ENCODE assay signal across 8 cellular contexts in the genomic region with DNA sequence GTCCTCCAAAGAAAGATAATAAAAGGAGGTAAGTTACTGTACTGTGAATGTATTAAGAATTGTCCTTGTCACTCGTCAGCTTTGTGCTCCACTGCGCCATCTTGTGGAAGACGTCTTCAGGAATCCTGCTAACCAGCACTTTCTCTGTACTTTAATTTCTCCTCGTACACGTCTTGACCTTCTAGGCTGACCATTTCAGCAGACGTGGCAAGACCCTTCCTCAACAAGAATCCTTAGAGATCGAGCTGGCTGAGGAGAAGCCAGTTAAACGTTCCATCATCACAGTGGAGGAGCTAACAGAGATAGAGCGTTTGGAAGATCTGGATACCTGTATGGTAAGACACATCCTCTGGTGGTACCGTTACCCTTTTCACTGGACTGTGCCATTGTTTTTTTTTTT.
DNase-seq lines count a peak whose midpoint lies in the region; ATAC-seq and TF ChIP-seq lines count a peak whose summit lies in the region.

No MANE protein-coding gene starts in this region.

- H3K4me1 ChIP-seq in uterus, result no peaks in the 10 kb centered on the region

- peak; percentile 88 for TF ChIP-seq CTCF in GM12865 (IDR thresholded peaks at IDR 0.05; ENCODE audit: insufficient read depth, low read depth, low read length, missing control alignments)
- TF ChIP-seq CTCF in progenitor cell of endocrine pancreas (IDR thresholded peaks at IDR 0.05; ENCODE audit: unreplicated experiment), result peak; percentile 82
- TF ChIP-seq CTCF in uterus (IDR thresholded peaks at IDR 0.05), result peak; percentile 67 to 72 (median 69)

- H3K4me3 Mint-ChIP-seq in activated naive CD8-positive, alpha-beta T cell, result no peak overlapping the region
- H3K4me3 Mint-ChIP-seq in progenitor cell of endocrine pancreas (ENCODE audit: low read depth), result no peak overlapping the region

- TF ChIP-seq POLR2A in uterus (IDR thresholded peaks at IDR 0.05), result no peak

- no peaks in the 10 kb centered on the region for H3K9me3 ChIP-seq in uterus

- DNase-seq in GM12865 (ENCODE audit: low read depth) (peak; percentile 87), MV-4-11 (lab: John Stamatoyannopoulos, UW) (peak; percentile 47), SKM-1 (lab: John Stamatoyannopoulos, UW; ENCODE audit: unreplicated experiment) (peak; percentile 46), head of caudate nucleus (peak; percentile 43 to 91 (median 81)), progenitor cell of endocrine pancreas (ENCODE audit: low spot score, unreplicated experiment) (peak; percentile 51), uterus (peak; percentile 71 to 73)

- H3K36me3 ChIP-seq in uterus, result no peaks in the 10 kb centered on the region

- no peaks in the 10 kb centered on the region for H3K27me3 ChIP-seq in uterus

- no peak overlapping the region for H3K4me3 ChIP-seq in GM12865 (ENCODE audit: low read depth, low read length)
- H3K4me3 ChIP-seq in uterus, result no peak overlapping the region

- peak overlapping the region; percentile 66 for H3K27ac Mint-ChIP-seq in activated naive CD8-positive, alpha-beta T cell
- H3K27ac Mint-ChIP-seq in progenitor cell of endocrine pancreas, result no peak overlapping the region

- H3K4me1 Mint-ChIP-seq in activated naive CD8-positive, alpha-beta T cell (ENCODE audit: low read depth), result peaks cover 1% of the 10 kb centered on the region
- H3K4me1 Mint-ChIP-seq in progenitor cell of endocrine pancreas (ENCODE audit: low read depth), result peaks cover 26% of the 10 kb centered on the region

- no peaks in the 10 kb centered on the region for H3K27me3 Mint-ChIP-seq in activated naive CD8-positive, alpha-beta T cell
- no peaks in the 10 kb centered on the region for H3K27me3 Mint-ChIP-seq in progenitor cell of endocrine pancreas

- H3K36me3 Mint-ChIP-seq in activated naive CD8-positive, alpha-beta T cell, result no peaks in the 10 kb centered on the region
- H3K36me3 Mint-ChIP-seq in progenitor cell of endocrine pancreas (ENCODE audit: insufficient read depth), result peaks cover 13% of the 10 kb centered on the region

- ATAC-seq in HG03108 (IDR thresholded peaks at IDR 0.05; ENCODE audit: unreplicated experiment), result no peak

- intact Hi-C loops in head of caudate nucleus (cut with DNase I), result no loop called here
- intact Hi-C loops in uterus (cut with DNase I; ENCODE audit: low total_unique reads), result no loop called here

- H3K9me3 Mint-ChIP-seq in activated naive CD8-positive, alpha-beta T cell (ENCODE audit: low read depth), result no peaks in the 10 kb centered on the region
- H3K9me3 Mint-ChIP-seq in progenitor cell of endocrine pancreas (ENCODE audit: low read depth), result no peaks in the 10 kb centered on the region

- no peak overlapping the region for H3K27ac ChIP-seq in uterus
